Comparison of ENCODE assay signal across 1 cellular context in genomic region chr3:12995389-12996180, GRCh38.
TF ChIP-seq lines count a peak whose summit lies in the region.

No MANE protein-coding gene starts in this region.

TF ChIP-seq in K562, 482 proteins besides CTCF, POLR2A, EP300 and RAD21 (continued from another document and continues in another):
- TF ChIP-seq KAT2B (IDR thresholded peaks at IDR 0.05; ENCODE audit: low read depth, low read length) (no peak), GABPB2 (CRISPR knock-in tag; conservative IDR thresholded peaks at IDR 0.05) (no peak), NCOA1 (IDR thresholded peaks at IDR 0.05; ENCODE audit: low read depth) (no peak), CREBBP (IDR thresholded peaks at IDR 0.05; ENCODE audit: low read depth, low read length) (no peak), RNF219 (CRISPR knock-in tag; IDR thresholded peaks at IDR 0.05) (no peak), MED1 (CRISPR knock-in tag; IDR thresholded peaks at IDR 0.05; ENCODE audit: borderline replicate concordance) (no peak), ARID3B (CRISPR knock-in tag; IDR thresholded peaks at IDR 0.05; ENCODE audit: borderline replicate concordance) (no peak), ZNF778 (CRISPR knock-in tag; IDR thresholded peaks at IDR 0.05) (no peak), CHCHD3 (CRISPR knock-in tag; IDR thresholded peaks at IDR 0.05) (no peak), PYGO2 (tag; IDR thresholded peaks at IDR 0.05) (0 out of 2 replicates have a peak, but pooled peaks have one; percentile 45), CUX1 (CRISPR knock-in tag; IDR thresholded peaks at IDR 0.05) (0 out of 2 replicates have a peak, but pooled peaks have one; percentile 40), TOE1 (IDR thresholded peaks at IDR 0.05; ENCODE audit: borderline replicate concordance) (no peak; the same call in 1 of the 2 replicates), TOE1 (CRISPR knock-in tag; IDR thresholded peaks at IDR 0.05; ENCODE audit: borderline replicate concordance, low read depth) (no peak), E2F1 (CRISPR knock-in tag; IDR thresholded peaks at IDR 0.05) (no peak), MYBL2 (IDR thresholded peaks at IDR 0.05; ENCODE audit: low read depth) (no peak), MYBL2 (CRISPR knock-in tag; IDR thresholded peaks at IDR 0.05; ENCODE audit: borderline replicate concordance) (no peak), RBM39 (optimal IDR thresholded peaks at IDR 0.05; ENCODE audit: low read depth, low read length) (no peak), EWSR1 (IDR thresholded peaks at IDR 0.05; ENCODE audit: borderline replicate concordance, low read depth, partially characterized antibody) (no peak), ELF2 (CRISPR knock-in tag; IDR thresholded peaks at IDR 0.05) (no peak), TBL1XR1 (IDR thresholded peaks at IDR 0.05; ENCODE audit: low read length in 2 of 2) (no peak), POLR2G (IDR thresholded peaks at IDR 0.05; ENCODE audit: low read depth, low read length) (no peak), NCOA4 (IDR thresholded peaks at IDR 0.05; ENCODE audit: partially characterized antibody) (no peak), RHOXF2B (CRISPR knock-in tag; conservative IDR thresholded peaks at IDR 0.05) (no peak), ZNF263 (CRISPR knock-in tag; IDR thresholded peaks at IDR 0.05; ENCODE audit: borderline replicate concordance) (no peak), FOXM1 (IDR thresholded peaks at IDR 0.05; ENCODE audit: low read depth) (no peak), FOXM1 (CRISPR knock-in tag; IDR thresholded peaks at IDR 0.05; ENCODE audit: low read depth) (0 out of 2 replicates have a peak, but pooled peaks have one; percentile 54), ZNF507 (tag; conservative IDR thresholded peaks at IDR 0.05) (no peak), ZNF766 (CRISPR knock-in tag; conservative IDR thresholded peaks at IDR 0.05) (no peak), E4F1 (CRISPR knock-in tag; IDR thresholded peaks at IDR 0.05; ENCODE audit: borderline replicate concordance) (no peak), ZBTB17 (CRISPR knock-in tag; IDR thresholded peaks at IDR 0.05) (no peak), RBM22 (IDR thresholded peaks at IDR 0.05; ENCODE audit: low read depth, low read length, poor library complexity, severe bottlenecking) (no peak), SNIP1 (IDR thresholded peaks at IDR 0.05; ENCODE audit: low read depth) (no peak), FOXK1 (CRISPR knock-in tag; IDR thresholded peaks at IDR 0.05; ENCODE audit: borderline replicate concordance) (no peak), ZBTB7A (IDR thresholded peaks at IDR 0.05; ENCODE audit: borderline replicate concordance, control insufficient read depth, low read depth, low read length) (peak; percentile 39; the same call in 1 of the 2 replicates), JUN (IDR thresholded peaks at IDR 0.05; ENCODE audit: borderline replicate concordance, low read depth, low read length) (no peak), JUN (CRISPR knock-in tag; IDR thresholded peaks at IDR 0.05; ENCODE audit: borderline replicate concordance) (no peak), SNRNP70 (optimal IDR thresholded peaks at IDR 0.05; ENCODE audit: low read depth, low read length) (no peak), USF2 (CRISPR knock-in tag; IDR thresholded peaks at IDR 0.05) (no peak), U2AF2 (optimal IDR thresholded peaks at IDR 0.05; ENCODE audit: low read depth, low read length) (no peak), ETS1 (conservative IDR thresholded peaks at IDR 0.05; ENCODE audit: control insufficient read depth, low read depth, low read length) (no peak), TCF15 (CRISPR knock-in tag; IDR thresholded peaks at IDR 0.05) (no peak), HDAC6 (IDR thresholded peaks at IDR 0.05; ENCODE audit: low read depth, low read length) (no peak), MAFG (tag; conservative IDR thresholded peaks at IDR 0.05) (no peak), CC2D1A (IDR thresholded peaks at IDR 0.05) (no peak), U2AF1 (optimal IDR thresholded peaks at IDR 0.05; ENCODE audit: low read depth, low read length) (no peak), ZNF707 (CRISPR knock-in tag; conservative IDR thresholded peaks at IDR 0.05) (no peak), NELFE (IDR thresholded peaks at IDR 0.05; ENCODE audit: insufficient read depth, insufficient read length) (no peak), PRMT5 (CRISPR knock-in tag; IDR thresholded peaks at IDR 0.05) (no peak), SIN3B (IDR thresholded peaks at IDR 0.05; ENCODE audit: low read depth) (no peak), MEIS2 (IDR thresholded peaks at IDR 0.05; ENCODE audit: partially characterized antibody) (peak; percentile 3), CBX5 (IDR thresholded peaks at IDR 0.05; ENCODE audit: borderline replicate concordance, low read depth) (no peak), FOXA3 (CRISPR knock-in tag; conservative IDR thresholded peaks at IDR 0.05 in 1 of 2, IDR thresholded peaks at IDR 0.05 in 1 of 2) (no peak), NFE2 (IDR thresholded peaks at IDR 0.05; ENCODE audit: low read depth) (no peak)
